ENCODE assay signal across 19 cellular contexts in the genomic region with DNA sequence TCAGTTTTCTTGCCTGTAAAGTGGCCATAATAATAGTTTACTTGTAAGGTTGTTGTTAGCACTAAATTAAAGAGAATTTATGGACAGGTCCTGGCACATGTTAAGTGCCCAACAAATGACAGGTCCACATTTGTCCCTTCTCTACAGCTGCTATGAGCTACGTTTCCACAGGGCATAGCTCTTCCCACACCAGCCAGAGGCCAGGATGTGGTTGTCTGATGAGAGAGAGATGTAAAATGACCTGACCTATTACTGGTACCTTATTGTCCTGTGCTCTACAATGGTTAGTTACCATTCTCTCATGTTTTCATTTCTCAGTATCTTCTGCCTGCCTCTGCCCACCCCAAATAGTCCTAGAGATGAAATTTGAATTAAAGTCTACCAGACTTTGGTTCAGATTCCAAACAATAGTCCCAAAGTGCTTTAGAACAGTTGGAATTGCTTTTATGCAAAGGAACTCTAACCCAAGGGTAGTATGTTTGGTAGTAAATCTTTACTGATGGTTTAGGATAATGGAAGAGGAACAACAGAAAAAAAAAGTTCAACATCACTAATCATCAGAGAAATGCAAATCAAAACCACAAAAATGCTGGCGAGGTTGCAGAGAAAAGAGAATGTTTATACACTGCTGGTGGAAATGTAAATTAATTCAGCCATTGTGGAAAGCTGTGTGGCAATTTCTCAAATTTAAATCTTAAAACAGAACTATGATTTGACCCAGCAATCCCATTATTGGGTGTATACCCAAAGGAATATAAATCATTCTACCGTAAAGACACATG. TPM values are rescaled to one million over a fixed set of nuclear protein-coding genes. Genes with fewer than 3 reads are reported as not detected.
DNase-seq lines count a peak whose midpoint lies in the region; ATAC-seq and TF ChIP-seq lines count a peak whose summit lies in the region.
"Had no signal": no experiment of that assay in that cellular context is flagged by ENCODE, and none has a peak within 500 bp of the region (broad histone marks: within the 10 kb centered on the region; RNA-seq: fewer than 3 reads in every experiment).

No MANE protein-coding gene starts in this region.

- WGBS in prostate gland: 69% methylated on average over 3 of the region's 3 CpGs

- no peak overlapping the region for H3K4me2 ChIP-seq in MM.1S (ENCODE audit: low read depth, low read length)
- H3K4me2 ChIP-seq: GM23338, KMS-11 had no signal

- TF ChIP-seq CTCF in MM.1S (IDR thresholded peaks at IDR 0.05; ENCODE audit: low read length) (no peak), astrocyte of the spinal cord (IDR thresholded peaks at IDR 0.05; ENCODE audit: low read depth, low read length) (no peak), prostate gland (IDR thresholded peaks at IDR 0.05) (no peak)

- H3K9me3 ChIP-seq in MM.1S (replicated peaks; ENCODE audit: insufficient read depth, low read length) (no peaks in the 10 kb centered on the region), prostate gland (no peaks in the 10 kb centered on the region)
- H3K9me3 ChIP-seq: Caco-2, MG63, SJSA1 had no signal

- H3K4me3 ChIP-seq in MM.1S (ENCODE audit: low read length) (no peak overlapping the region), astrocyte of the spinal cord (ENCODE audit: low read depth, low read length) (no peak overlapping the region), prostate gland (no peak overlapping the region)
- H3K4me3 ChIP-seq: GM23338, MG63, SJSA1 had no signal

- 0 out of 2 replicates have a peak, but pooled peaks cover 6% of the 10 kb centered on the region for H3F3A ChIP-seq in MM.1S (ENCODE audit: insufficient read depth, low read length)

- ATAC-seq in GM18861 (IDR thresholded peaks at IDR 0.05; ENCODE audit: unreplicated experiment): no peak
- ATAC-seq: GM23338, HepG2, PC-3 had no signal

- no peak for TF ChIP-seq POLR2A in prostate gland (IDR thresholded peaks at IDR 0.05)

- no peak overlapping the region for H2AFZ ChIP-seq in MM.1S (ENCODE audit: low read length)
- H2AFZ ChIP-seq: GM23338 had no signal

- no peaks in the 10 kb centered on the region for H3K79me2 ChIP-seq in MM.1S (ENCODE audit: low read length)

- no peaks in the 10 kb centered on the region for H3K9me2 ChIP-seq in MM.1S (replicated peaks; ENCODE audit: insufficient read depth, low read length)

- peaks cover 7% of the 10 kb centered on the region; the same call in 1 of the 2 replicates for H3K4me1 ChIP-seq in MM.1S (ENCODE audit: low read length)
- no peaks in the 10 kb centered on the region for H3K4me1 ChIP-seq in prostate gland (replicated peaks)
- H3K4me1 ChIP-seq: Caco-2 had no signal

- H3K36me3 ChIP-seq in MM.1S (replicated peaks; ENCODE audit: insufficient read depth, low read length) (no peaks in the 10 kb centered on the region), prostate gland (no peaks in the 10 kb centered on the region)
- H3K36me3 ChIP-seq: MG63, SJSA1 had no signal

- H3K27ac ChIP-seq in MM.1S (ENCODE audit: low read length): no peak overlapping the region
- no peak overlapping the region for H3K27ac ChIP-seq in prostate gland
- H3K27ac ChIP-seq: KMS-11, RWPE1, SJSA1 had no signal

- peak; percentile 47 for DNase-seq in EL
- DNase-seq in MM.1S: peak; percentile 16
- peak; percentile 38 for DNase-seq in astrocyte of the spinal cord (ENCODE audit: low read depth, low spot score)
- DNase-seq in renal cortical epithelial cell (ENCODE audit: low read depth): peak; percentile 32
- DNase-seq in prostate gland (ENCODE audit: low spot score): no peak
- DNase-seq in COLO829 (ENCODE audit: low spot score): no peak
- DNase-seq: Caco-2, DMS153, MG63, NCI-H1105, NCI-H1694 treated with DMSO at 0.1 percent for 48 hours, NCI-H748 treated with DMSO at 0.1 percent for 48 hours, PC-3 had no signal

- no peaks in the 10 kb centered on the region for H3K27me3 ChIP-seq in MM.1S (replicated peaks; ENCODE audit: insufficient read depth, low read length)
- no peaks in the 10 kb centered on the region for H3K27me3 ChIP-seq in prostate gland (replicated peaks; ENCODE audit: insufficient read depth)
- H3K27me3 ChIP-seq: MG63, SJSA1 had no signal

- no peak overlapping the region for H3K9ac ChIP-seq in MM.1S (ENCODE audit: low read length)
- H3K9ac ChIP-seq: KMS-11 had no signal

- no peaks in the 10 kb centered on the region for H4K20me1 ChIP-seq in MM.1S (ENCODE audit: insufficient read depth, low read length)

- intact Hi-C loops in prostate gland (cut with DNase I): no loop called here

- in situ Hi-C loops in astrocyte of the spinal cord (cut with HindIII; ENCODE audit: low sequenced_read_pairs): no loop called here

RNA-seq across cellular contexts. Expression of a gene that starts 57.1 kb away (rescaled TPM):
- total RNA-seq in renal cortical epithelial cell: not detected in 2 replicates
- total RNA-seq in prostate gland: 1 to 10 TPM; 3.0 to 7.3 TPM
- total RNA-seq: GM23338, HepG2, PC-3 had no signal

Comparison
In these comparisons a context has a peak if more than half of its experiments do, and no peak if none do; other contexts are left out.
1. DNase-seq: peak in EL (single experiment), MM.1S (single experiment), astrocyte of the spinal cord (single experiment) and renal cortical epithelial cell (single experiment); none in prostate gland (single experiment) and COLO829 (single experiment).